ENCODE assay signal across 8 cellular contexts in genomic region chr6:25279748-25280616, GRCh38. TPM values are rescaled to one million over a fixed set of nuclear protein-coding genes. Genes with fewer than 3 reads are reported as not detected.
A peak's percentile ranks its signal among the peaks of the same experiment; 100 is the strongest.
DNase-seq lines count a peak whose midpoint lies in the region; ATAC-seq, FAIRE-seq and TF ChIP-seq lines count a peak whose summit lies in the region.

No MANE protein-coding gene starts in this region.

- H3K27ac ChIP-seq in gastroesophageal sphincter (peak overlapping the region in 3 of 4 donors; percentile 55 to 81 (median 70)), pancreas (peak overlapping the region; percentile 16 to 83 (median 65))

- no peak for TF ChIP-seq EP300 in gastroesophageal sphincter (IDR thresholded peaks at IDR 0.05)

- peak overlapping the region; percentile 77 to 84 for H3K4me3 ChIP-seq in gastroesophageal sphincter
- H3K4me3 ChIP-seq in pancreas: peak overlapping the region; percentile 59 to 94 (median 74)

- H3K9me3 ChIP-seq in gastroesophageal sphincter (no peaks in the 10 kb centered on the region), pancreas (no peaks in the 10 kb centered on the region)

- ATAC-seq in gastroesophageal sphincter: no peak
- ATAC-seq in pancreas: peak; percentile 20 to 39 (median 30)
- ATAC-seq in HG03039 (IDR thresholded peaks at IDR 0.05; ENCODE audit: unreplicated experiment): no peak

- DNase-seq in NCI-H1417 (lab: John Stamatoyannopoulos, UW): peak in 2 of 3 experiments; percentile 77 to 83
- no peak for DNase-seq in NCI-H1417 treated with DMSO at 0.1 percent for 48 hours (lab: John Stamatoyannopoulos, UW)
- DNase-seq in LoVo (ENCODE audit: low spot score): peak; percentile 64
- DNase-seq in activated T-cell treated with anti-CD3 and anti-CD28 coated beads, Interleukin-2, amount 50 U/mL, for 48 hours: peak; percentile 40 to 41
- peak; percentile 22 to 74 (median 46) for DNase-seq in pancreas
- DNase-seq in NCI-H187 (lab: John Stamatoyannopoulos, UW): no peak

- intact Hi-C loops in pancreas (cut with DNase I): loop anchor here in 2 of 3 donors (5.0 to 10.0 kb wide), 2 partner anchors 205 to 217 kb away; no protein-coding TSS in a partner anchor

- H3K27me3 ChIP-seq in gastroesophageal sphincter (peaks cover 28% of the 10 kb centered on the region), pancreas (no peaks in the 10 kb centered on the region)

- H3K36me3 ChIP-seq in gastroesophageal sphincter: no peaks in the 10 kb centered on the region
- H3K36me3 ChIP-seq in pancreas: no peaks in the 10 kb centered on the region

- TF ChIP-seq CTCF in gastroesophageal sphincter (IDR thresholded peaks at IDR 0.05): peak in 1 of 4 experiments; percentile 11
- no peak for TF ChIP-seq CTCF in pancreas (IDR thresholded peaks at IDR 0.05)

- 2 to 10% methylated on average over 13 of the region's 38 CpGs for WGBS in gastroesophageal sphincter (ENCODE audit: low coverage in 1 of 2), 2 donors
- 1% methylated on average over 34 to 38 of the region's 38 CpGs for WGBS in pancreas, 2 donors

- no peak for TF ChIP-seq POLR2A in gastroesophageal sphincter (IDR thresholded peaks at IDR 0.05)

- H3K4me1 ChIP-seq in gastroesophageal sphincter (peaks cover 0 to 26% (median 0%) of the 10 kb centered on the region in 3 donors), pancreas (peaks cover 4 to 11% (median 11%) of the 10 kb centered on the region in 3 donors)

- FAIRE-seq in pancreas (lab: Jason Lieb, UNC): no peak

RNA-seq across cellular contexts. Expression of gene CARMIL1, which starts 0.8 kb away (rescaled TPM):
- total RNA-seq in gastroesophageal sphincter: 10 to 100 TPM in 3 of 4 donors, 1 to 10 TPM in 1; 6.2 to 17.2 (median 11.5) TPM
- total RNA-seq in pancreas: 1 to 10 TPM; 6.3 to 9.4 (median 7.8) TPM
- 1 to 10 TPM; 5.9 to 8.8 TPM for polyA plus RNA-seq in pancreas

Comparison
In these comparisons a context has a peak if more than half of its experiments do, and no peak if none do; other contexts are left out.
1. DNase-seq: peak in NCI-H1417 (2 of 3), LoVo (single experiment), activated T-cell treated with anti-CD3 and anti-CD28 coated beads, Interleukin-2, amount 50 U/mL, for 48 hours (2 of 2) and pancreas (6 of 6); none in NCI-H1417 treated with DMSO at 0.1 percent for 48 hours (single experiment) and NCI-H187 (0 of 2).
2. ATAC-seq: peak in pancreas (4 of 4); none in gastroesophageal sphincter (single experiment) and HG03039 (single experiment).